In the genomic region with DNA sequence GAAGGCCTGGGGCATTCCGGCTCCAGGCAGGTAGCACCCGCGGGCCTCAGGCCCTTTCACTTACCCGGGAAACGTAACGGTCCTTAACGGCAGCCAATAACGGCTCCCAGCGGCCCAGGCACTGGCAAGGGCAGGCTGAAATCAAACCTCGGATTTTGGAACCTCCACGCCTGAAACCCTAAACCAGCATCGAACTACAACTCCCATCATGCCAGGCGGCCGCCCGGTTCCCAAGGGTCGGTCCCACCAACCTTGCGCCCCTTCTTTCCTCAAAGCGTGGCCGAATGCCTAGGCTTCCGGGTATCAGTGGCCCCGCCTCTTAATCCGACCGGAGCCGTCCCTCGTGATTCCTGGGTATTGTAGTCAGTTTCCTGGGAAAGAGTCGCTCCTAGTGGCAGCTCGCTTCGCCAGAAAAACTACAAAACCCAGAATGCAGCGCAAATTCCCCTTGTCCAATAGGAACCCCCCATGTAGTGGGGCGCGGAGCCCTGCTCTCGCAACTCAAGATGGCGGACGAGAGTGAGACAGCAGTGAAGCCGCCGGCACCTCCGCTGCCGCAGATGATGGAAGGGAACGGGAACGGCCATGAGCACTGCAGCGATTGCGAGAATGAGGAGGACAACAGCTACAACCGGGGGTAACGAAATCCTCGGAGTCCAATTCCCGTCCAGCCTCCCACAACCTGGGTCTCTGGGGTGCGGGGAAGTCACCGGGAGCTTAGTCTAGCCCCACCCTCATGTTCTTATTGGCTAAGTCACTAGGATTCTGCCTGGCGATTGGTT, we compare ENCODE assay signal across 8 cellular contexts. TPM values are rescaled to one million over a fixed set of nuclear protein-coding genes. Genes with fewer than 3 reads are reported as not detected.
DNase-seq lines count a peak whose midpoint lies in the region; ATAC-seq and TF ChIP-seq lines count a peak whose summit lies in the region.

A gene (plus strand): TSS at position 494 of the 782 bp plus-strand sequence. CDS start 13 bp downstream, at position 507.

- CTCF ChIA-PET in IMR-90 (lab: Yijun Ruan, JAX): interaction anchor here (0.5 kb wide), 1 partner anchor 29 kb away, joined by 3 read pairs; no protein-coding TSS in a partner anchor

- TF ChIP-seq POLR2A in IMR-90 (IDR thresholded peaks at IDR 0.05; ENCODE audit: low read depth, low read length): peak; percentile 96

- H3K4me3 ChIP-seq in IMR-90 (ENCODE audit: insufficient read depth, low read depth, low read length): peak within 1 kb of the TSS; percentile 66

- H4K91ac ChIP-seq in IMR-90 (ENCODE audit: insufficient read depth, low read depth, low read length): peak within 1 kb of the TSS; percentile 99

- H4K8ac ChIP-seq in IMR-90 (ENCODE audit: low read depth in 2 of 2, low read length in 2 of 2): peak within 1 kb of the TSS; percentile 93 to 100

- TF ChIP-seq CTCF in IMR-90 (conservative IDR thresholded peaks at IDR 0.05; ENCODE audit: low read depth, low read length): no peak

- intact Hi-C loops in IMR-90 (cut with micrococcal nuclease): loop anchor here (2.0 kb wide), 1 partner anchor 32 kb away; no protein-coding TSS in a partner anchor

- peak within 1 kb of the TSS; percentile 84 for H3K4me2 ChIP-seq in IMR-90 (ENCODE audit: low read depth, low read length)

- H3K36me3 ChIP-seq in IMR-90 (ENCODE audit: control insufficient read depth, insufficient read depth, low read length): no peaks in the 10 kb centered on the region

- H3K14ac ChIP-seq in IMR-90 (replicated peaks; ENCODE audit: low read depth, low read length): peak within 1 kb of the TSS; percentile 100

- H3K18ac ChIP-seq in IMR-90 (ENCODE audit: low read depth, low read length): peak within 1 kb of the TSS; percentile 85

- WGBS in IMR-90 (ENCODE audit: extremely low coverage in 2 of 2, insufficient read length in 1 of 2), 2 experiments: 0% methylated on average over 16 of the region's 49 CpGs; no CpG with 5 or more reads in 1 of the 2 experiments

- no peak for TF ChIP-seq RAD21 in IMR-90 (IDR thresholded peaks at IDR 0.05; ENCODE audit: low read length)

- no TSS peak for BruUV-seq in IMR-90 (replicated peaks; lab: Mats Ljungman, UMichigan)

- H3K79me1 ChIP-seq in IMR-90 (ENCODE audit: low read depth in 1 of 2, low read length in 2 of 2): peaks cover 20 to 61% of the 10 kb centered on the region in 2 experiments

- H2BK20ac ChIP-seq in IMR-90 (ENCODE audit: low read depth, low read length): peak within 1 kb of the TSS; percentile 34; the same call in 1 of the 2 replicates

- peak within 1 kb of the TSS; percentile 78; the same call in 2 of the 3 replicates for H2BK15ac ChIP-seq in IMR-90 (ENCODE audit: low read depth, low read length)

- H2AK9ac ChIP-seq in IMR-90 (replicated peaks; ENCODE audit: low read depth, low read length, poor library complexity): peak within 1 kb of the TSS; percentile 99

- peak within 1 kb of the TSS; percentile 93 for H4K5ac ChIP-seq in IMR-90 (ENCODE audit: low read depth, low read length)

- in situ Hi-C loops in IMR-90 (cut with MboI; ENCODE audit: low sequenced_read_pairs): no loop called here

- no peaks in the 10 kb centered on the region for H3K27me3 ChIP-seq in IMR-90 (ENCODE audit: control insufficient read depth, insufficient read depth, low read length)

- H2BK5ac ChIP-seq in IMR-90 (ENCODE audit: low read depth, low read length, poor library complexity, severe bottlenecking): peak within 1 kb of the TSS; percentile 96

- H3K4me1 ChIP-seq in IMR-90 (ENCODE audit: control insufficient read depth, insufficient read depth, low read length): peaks cover 6% of the 10 kb centered on the region; the same call in 1 of the 2 replicates

- H4K20me1 ChIP-seq in IMR-90 (ENCODE audit: insufficient read depth, low read length): peaks cover 10% of the 10 kb centered on the region; the same call in 1 of the 2 replicates

- peak within 1 kb of the TSS; percentile 98 for H3K56ac ChIP-seq in IMR-90 (ENCODE audit: extremely low read depth, insufficient read depth, low read length)

- peak within 1 kb of the TSS; percentile 100 for H3K23ac ChIP-seq in IMR-90 (ENCODE audit: low read depth, low read length)

- H3K9me3 ChIP-seq in IMR-90 (ENCODE audit: control insufficient read depth, insufficient read depth, low read length): no peaks in the 10 kb centered on the region

- dilution Hi-C loops in IMR-90 (cut with HindIII; ENCODE audit: low sequenced_read_pairs, unreplicated experiment): no loop called here

- peak within 1 kb of the TSS; percentile 85 for H3K27ac ChIP-seq in IMR-90 (ENCODE audit: insufficient read depth, low read length)

- peak within 1 kb of the TSS; percentile 94 for H3K9ac ChIP-seq in IMR-90 (ENCODE audit: low read depth, low read length)

- peak within 1 kb of the TSS; percentile 98 for H2AK5ac ChIP-seq in IMR-90 (ENCODE audit: low read depth, low read length)

- no peaks in the 10 kb centered on the region; the same call in 1 of the 2 replicates for H3K9me1 ChIP-seq in IMR-90 (ENCODE audit: insufficient read depth, low read length)

- POLR2A ChIA-PET in IMR-90 (lab: Charles Lee; ENCODE audit: unreplicated experiment): interaction anchor here (0.6 to 1.5 kb wide), 11 partner anchors 9 to 839 kb away, joined by 3 to 19 read pairs (median 4); a partner anchor contains a TSS

- DNase-seq in DMS 273 (lab: John Stamatoyannopoulos, UW; ENCODE audit: unreplicated experiment) (peak; percentile 100), IMR-90 (peak; percentile 99), OCI-M1 (lab: John Stamatoyannopoulos, UW) (peak; percentile 99), activated T-cell treated with anti-CD3 and anti-CD28 coated beads for 24 hours (ENCODE audit: low read depth) (peak; percentile 96), epidermal melanocyte (ENCODE audit: insufficient read length, low spot score) (peak; percentile 99), middle frontal gyrus (ENCODE audit: extremely low spot score, low spot score) (peak; percentile 98)
- peak; percentile 84 to 93 for DNase-seq in stimulated activated CD8-positive, alpha-beta memory T cell treated with anti-CD3 and anti-CD28 coated beads, Interleukin-2, amount 100 ng/mL, for 48 hours (ENCODE audit: low read depth in 2 of 2)

- peak within 1 kb of the TSS; percentile 99 for H2AFZ ChIP-seq in IMR-90 (replicated peaks; ENCODE audit: low read length, poor library complexity)

- ATAC-seq in GM21528 (IDR thresholded peaks at IDR 0.05; ENCODE audit: low FRiP score, unreplicated experiment) (peak; percentile 88), IMR-90 (ENCODE audit: low read depth) (peak; percentile 95)

- H2BK120ac ChIP-seq in IMR-90 (ENCODE audit: low read depth, low read length): peak within 1 kb of the TSS; percentile 93

- peak within 1 kb of the TSS; percentile 100 for H3K4ac ChIP-seq in IMR-90 (ENCODE audit: low read depth, low read length)

TF ChIP-seq in IMR-90, 13 proteins besides CTCF, POLR2A, EP300 and RAD21:
- peak; percentile 76 for TF ChIP-seq CEBPB (IDR thresholded peaks at IDR 0.05; ENCODE audit: low read depth, low read length)
- TF ChIP-seq MAZ (IDR thresholded peaks at IDR 0.05; ENCODE audit: borderline replicate concordance, low read depth, low read length): peak; percentile 49; the same call in 1 of the 2 replicates
- TF ChIP-seq RFX5 (IDR thresholded peaks at IDR 0.05; ENCODE audit: low read depth, low read length): no peak
- no peak for TF ChIP-seq BHLHE40 (IDR thresholded peaks at IDR 0.05; ENCODE audit: low read depth, low read length)
- TF ChIP-seq SMC3 (IDR thresholded peaks at IDR 0.05; ENCODE audit: low read depth, low read length): no peak
- no peak for TF ChIP-seq RCOR1 (IDR thresholded peaks at IDR 0.05; ENCODE audit: insufficient replicate concordance, low read length)
- TF ChIP-seq NFE2L2 (IDR thresholded peaks at IDR 0.05; ENCODE audit: low read depth, low read length): 0 out of 2 replicates have a peak, but pooled peaks have one; percentile 1
- TF ChIP-seq, protein P1, sequence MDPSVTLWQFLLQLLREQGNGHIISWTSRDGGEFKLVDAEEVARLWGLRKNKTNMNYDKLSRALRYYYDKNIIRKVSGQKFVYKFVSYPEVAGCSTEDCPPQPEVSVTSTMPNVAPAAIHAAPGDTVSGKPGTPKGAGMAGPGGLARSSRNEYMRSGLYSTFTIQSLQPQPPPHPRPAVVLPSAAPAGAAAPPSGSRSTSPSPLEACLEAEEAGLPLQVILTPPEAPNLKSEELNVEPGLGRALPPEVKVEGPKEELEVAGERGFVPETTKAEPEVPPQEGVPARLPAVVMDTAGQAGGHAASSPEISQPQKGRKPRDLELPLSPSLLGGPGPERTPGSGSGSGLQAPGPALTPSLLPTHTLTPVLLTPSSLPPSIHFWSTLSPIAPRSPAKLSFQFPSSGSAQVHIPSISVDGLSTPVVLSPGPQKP (IDR thresholded peaks at IDR 0.05; ENCODE audit: borderline replicate concordance, low read depth, low read length): no peak
- TF ChIP-seq, protein P2, sequence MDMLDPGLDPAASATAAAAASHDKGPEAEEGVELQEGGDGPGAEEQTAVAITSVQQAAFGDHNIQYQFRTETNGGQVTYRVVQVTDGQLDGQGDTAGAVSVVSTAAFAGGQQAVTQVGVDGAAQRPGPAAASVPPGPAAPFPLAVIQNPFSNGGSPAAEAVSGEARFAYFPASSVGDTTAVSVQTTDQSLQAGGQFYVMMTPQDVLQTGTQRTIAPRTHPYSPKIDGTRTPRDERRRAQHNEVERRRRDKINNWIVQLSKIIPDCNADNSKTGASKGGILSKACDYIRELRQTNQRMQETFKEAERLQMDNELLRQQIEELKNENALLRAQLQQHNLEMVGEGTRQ (IDR thresholded peaks at IDR 0.05; ENCODE audit: low read depth, low read length): peak; percentile 71
- 0 out of 2 replicates have a peak, but pooled peaks have one; percentile 45 for TF ChIP-seq FOS (IDR thresholded peaks at IDR 0.05; ENCODE audit: low read depth, low read length)
- TF ChIP-seq MXI1 (IDR thresholded peaks at IDR 0.05; ENCODE audit: borderline replicate concordance, low read depth, low read length): peak; percentile 66; the same call in 1 of the 2 replicates
- no peak; the same call in 1 of the 2 replicates for TF ChIP-seq MAFK (IDR thresholded peaks at IDR 0.05; ENCODE audit: low read depth, low read length)
- no peak for TF ChIP-seq CHD1 (IDR thresholded peaks at IDR 0.05; ENCODE audit: low read depth, low read length)

RNA-seq across cellular contexts. Expression of the gene that starts here (rescaled TPM):
- 57.5 and 60.6 TPM in 2 replicates for total RNA-seq in IMR-90 (2012; rRNA removed)
- polyA plus RNA-seq in IMR-90 (2012; rRNA removed): 36.0 and 38.0 TPM in 2 replicates
- 21.3 and 29.7 TPM in 2 replicates for polyA plus RNA-seq in IMR-90 (2012; cell fraction: cytosol; rRNA removed)
- polyA plus RNA-seq in IMR-90 (2012; cell fraction: nucleus; rRNA removed; ENCODE audit: low replicate concordance): 26.3 and 44.4 TPM in 2 replicates

Comparison
In these comparisons a context has a peak if more than half of its experiments do, and no peak if none do; other contexts are left out.
1. Peak in every context shown above with its lines: DNase-seq, ATAC-seq, H3K4me3 ChIP-seq and H3K27ac ChIP-seq.